Comparison of ENCODE assay signal across 1 cellular context in the genomic region with DNA sequence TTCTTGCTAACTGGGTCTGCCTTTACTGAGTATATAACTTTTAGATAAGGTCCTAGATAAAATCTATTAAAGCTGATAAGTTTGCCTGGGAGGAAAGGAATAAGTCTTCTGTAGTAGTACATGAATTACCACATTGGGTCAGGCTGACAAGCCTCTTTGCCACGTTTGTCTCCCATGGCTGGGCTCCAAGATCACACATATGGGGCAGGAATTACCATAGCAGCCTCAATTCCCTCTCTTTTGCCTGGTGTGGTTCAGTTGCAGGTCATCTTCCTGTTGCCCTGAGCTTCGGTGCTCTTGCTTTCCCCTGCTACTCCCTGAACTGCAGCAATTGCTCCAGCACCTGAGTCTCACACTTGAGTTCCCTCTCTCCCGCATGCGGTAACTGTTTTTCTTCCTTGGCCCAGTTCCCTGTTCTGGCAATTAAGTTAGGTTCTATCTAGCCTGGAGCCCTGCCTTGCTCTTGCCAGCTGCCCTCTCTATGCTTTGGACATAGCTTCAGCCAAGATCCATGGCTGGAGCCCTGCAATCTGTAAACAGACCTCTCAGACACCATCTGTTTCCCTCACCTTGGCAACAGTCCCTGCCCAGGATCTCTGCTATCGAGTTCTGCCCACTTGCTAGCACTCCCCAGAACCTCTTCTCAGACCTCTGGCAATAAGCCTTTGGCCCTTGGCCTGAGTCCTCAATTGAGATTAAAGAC.
TF ChIP-seq lines count a peak whose summit lies in the region.

No MANE protein-coding gene starts in this region.

TF ChIP-seq in endothelial cell of umbilical vein, 7 proteins besides CTCF, POLR2A, EP300 and RAD21:
- TF ChIP-seq FOS (IDR thresholded peaks at IDR 0.05; ENCODE audit: borderline replicate concordance, insufficient read depth, low read length) (no peak), GATA2 (IDR thresholded peaks at IDR 0.05; ENCODE audit: insufficient read depth, insufficient read length, low read depth, low read length) (no peak), JUN (IDR thresholded peaks at IDR 0.05; ENCODE audit: borderline replicate concordance, insufficient read depth, insufficient read length, low read depth) (no peak), POLR2AphosphoS5 (IDR thresholded peaks at IDR 0.05; ENCODE audit: insufficient read depth, low read depth, low read length) (no peak), EZH2 (IDR thresholded peaks at IDR 0.05; ENCODE audit: borderline replicate concordance, low read depth, low read length, severe bottlenecking) (no peak), MYC (IDR thresholded peaks at IDR 0.05; ENCODE audit: low read depth, low read length) (no peak)
- TF ChIP-seq, protein P1, sequence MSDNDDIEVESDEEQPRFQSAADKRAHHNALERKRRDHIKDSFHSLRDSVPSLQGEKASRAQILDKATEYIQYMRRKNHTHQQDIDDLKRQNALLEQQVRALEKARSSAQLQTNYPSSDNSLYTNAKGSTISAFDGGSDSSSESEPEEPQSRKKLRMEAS (IDR thresholded peaks at IDR 0.05; ENCODE audit: insufficient read depth, insufficient read length) = no peak
